ENCODE assay signal across 34 cellular contexts in the genomic region with DNA sequence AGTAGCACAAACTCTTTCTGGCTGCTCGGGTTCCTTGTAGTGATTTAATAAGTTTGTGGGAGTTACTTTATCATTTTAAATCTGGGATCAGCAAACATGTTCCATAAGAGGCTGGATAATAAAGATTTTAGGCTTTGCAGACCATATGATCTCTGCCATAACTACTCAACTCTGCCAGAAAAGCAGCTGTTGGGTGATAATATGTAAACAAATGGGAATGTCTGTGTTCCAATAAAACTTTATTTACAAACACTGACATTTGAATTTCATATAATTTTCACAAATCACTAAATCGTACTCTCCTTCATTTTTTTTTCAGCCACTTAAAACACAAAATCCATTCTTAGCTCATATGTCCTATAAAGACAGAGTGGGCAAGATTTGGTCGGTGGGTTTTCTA. TPM values are rescaled to one million over a fixed set of nuclear protein-coding genes. Genes with fewer than 3 reads are reported as not detected.
"Had no signal": no experiment of that assay in that cellular context is flagged by ENCODE, and none has a peak within 500 bp of the region (broad histone marks: within the 10 kb centered on the region; RNA-seq: fewer than 3 reads in every experiment).

No MANE protein-coding gene starts in this region.

- H3K27me3 ChIP-seq: SJCRH30 had no signal

- DNase-seq: activated CD4-positive, alpha-beta T cell treated with anti-CD3 and anti-CD28 coated beads for 1 hour; activated CD4-positive, alpha-beta T cell treated with anti-CD3 and anti-CD28 coated beads for 48 hours; activated CD4-positive, alpha-beta T cell treated with anti-CD3 and anti-CD28 coated beads, Interleukin-2, amount 50 U/mL, for 4 hours; activated CD4-positive, CD25-positive, alpha-beta regulatory T cell; activated CD8-positive, alpha-beta T cell treated with anti-CD3 and anti-CD28 coated beads for 36 hours; activated effector memory CD4-positive, alpha-beta T cell treated with anti-CD3 and anti-CD28 coated beads, Interleukin-2, amount 50 U/mL, for 16 hours; activated naive CD4-positive, alpha-beta T cell; activated naive CD4-positive, alpha-beta T cell treated with anti-CD3 and anti-CD28 coated beads, Interleukin-2, amount 50 U/mL, for 16 hours; activated naive CD8-positive, alpha-beta T cell treated with anti-CD3 and anti-CD28 coated beads for 36 hours; activated T-cell treated with anti-CD3 and anti-CD28 coated beads, Interleukin-2, amount 50 U/mL, for 1 hour; activated T-cell treated with anti-CD3 and anti-CD28 coated beads, Interleukin-2, amount 50 U/mL, for 72 hours; amniotic stem cell; aorta; NCI-H1092 treated with DMSO at 0.1 percent for 48 hours; NCI-H1417; NCI-H187 treated with DMSO at 0.1 percent for 48 hours; NCI-H2081; NCI-H345; SHP77; T1000 had no signal

- H3K9me3 ChIP-seq: SJCRH30 had no signal

- H3K9ac ChIP-seq: KMS-11 had no signal

- H3K36me3 ChIP-seq: brain microvascular endothelial cell, SJCRH30, WERI-Rb-1 had no signal

- H3K4me2 ChIP-seq: KMS-11 had no signal

- H3K27ac ChIP-seq: brain microvascular endothelial cell, KMS-11, SJCRH30, WERI-Rb-1 had no signal

- H3K4me3 ChIP-seq: SJCRH30, SK-N-MC had no signal

- ATAC-seq: activated CD8-positive, alpha-beta T cell treated with anti-CD3 and anti-CD28 coated beads for 36 hours; activated T-cell treated with anti-CD3 and anti-CD28 coated beads, Interleukin-2, amount 50 U/mL, for 72 hours; activated T-helper 17 cell treated with anti-CD3 and anti-CD28 coated beads, Interleukin-2, amount 50 U/mL, for 72 hours; Panc1 had no signal

RNA-seq across cellular contexts. Expression of gene STMND1, which starts 3.8 kb away (rescaled TPM):
- total RNA-seq: activated CD8-positive, alpha-beta memory T cell treated with anti-CD3 and anti-CD28 coated beads for 36 hours; activated CD8-positive, alpha-beta T cell treated with anti-CD3 and anti-CD28 coated beads for 36 hours; activated naive CD8-positive, alpha-beta T cell treated with anti-CD3 and anti-CD28 coated beads for 36 hours; activated T-cell treated with anti-CD3 and anti-CD28 coated beads, Interleukin-2, amount 50 U/mL, for 72 hours; aorta; LHCN-M2; M059J; NCI-H460; RPMI7951; SJCRH30; T-helper 1 cell treated with Interleukin-12 subunit alpha and Interleukin-12 subunit beta and Interleukin-4 antibody, amounts not matched to agents 30 ng/mL and 1 ng/mL, for 36 hours; T-helper 2 cell treated with Interferon-gamma antibody and Interleukin-4, amounts not matched to agents 100 ng/mL and 5 ng/mL, for 36 hours had no signal
- polyA plus RNA-seq: aorta had no signal
